In the genomic region with DNA sequence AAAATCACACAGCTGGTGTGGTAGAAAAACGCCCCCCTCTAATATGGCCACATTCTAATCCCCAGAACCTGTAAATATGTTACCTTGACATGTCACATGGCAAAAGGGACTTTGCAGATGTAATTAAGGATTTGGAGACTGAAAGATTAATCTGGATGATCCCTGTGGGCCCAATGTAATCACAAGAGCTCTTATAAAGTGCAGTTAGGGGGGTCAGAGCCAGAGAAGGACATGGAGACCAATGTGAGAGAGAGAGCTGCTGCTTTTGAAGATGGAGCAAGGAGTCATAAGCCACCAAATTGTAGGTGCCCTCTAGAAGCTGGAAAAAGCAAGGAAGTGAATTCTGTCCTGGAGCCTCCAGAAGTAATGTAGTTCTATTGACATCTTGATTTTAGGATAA, we compare ENCODE assay signal across 31 cellular contexts.
"Had no signal": no experiment of that assay in that cellular context is flagged by ENCODE, and none has a peak within 500 bp of the region (broad histone marks: within the 10 kb centered on the region; RNA-seq: fewer than 3 reads in every experiment).

No MANE protein-coding gene starts in this region.

- H3K27ac Mint-ChIP-seq: activated CD4-positive, alpha-beta memory T cell treated with anti-CD3 and anti-CD28 coated beads, Interleukin-2, amount 10 ng/mL, durations not matched to agents 7 days and 5 days; activated CD4-positive, alpha-beta T cell treated with anti-CD3 and anti-CD28 coated beads for 36 hours; activated CD4-positive, alpha-beta T cell treated with anti-CD3 and anti-CD28 coated beads, Interleukin-2, amount 10 ng/mL, durations not matched to agents 24 days and 14 days; activated naive CD4-positive, alpha-beta T cell treated with anti-CD3 and anti-CD28 coated beads, Interleukin-2, amount 10 ng/mL, durations not matched to agents 7 days and 5 days; activated naive CD4-positive, alpha-beta T cell treated with anti-CD3 and anti-CD28 coated beads, Interleukin-2, amount 50 U/mL, for 72 hours; activated naive CD8-positive, alpha-beta T cell treated with anti-CD3 and anti-CD28 coated beads, Interleukin-2, amount 10 ng/mL, durations not matched to agents 7 days and 5 days; activated T-cell treated with anti-CD3 and anti-CD28 coated beads, Interleukin-2, amount 50 U/mL, for 24 hours; activated T-cell treated with anti-CD3 and anti-CD28 coated beads, Interleukin-2, amount 50 U/mL, for 72 hours; brain; dendritic cell treated with granulocyte-macrophage colony-stimulating factor and Interleukin-4, amounts not matched to agents 40 ng/mL and 50 ng/mL, for 4 days; endodermal cell; T-helper 17 cell had no signal

- H3K4me1 Mint-ChIP-seq: activated CD4-positive, alpha-beta memory T cell treated with anti-CD3 and anti-CD28 coated beads, Interleukin-2, amount 10 ng/mL, durations not matched to agents 7 days and 5 days; activated naive CD4-positive, alpha-beta T cell treated with anti-CD3 and anti-CD28 coated beads, Interleukin-2, amount 10 ng/mL, durations not matched to agents 7 days and 5 days; T-helper 17 cell had no signal

- DNase-seq: activated CD4-positive, alpha-beta memory T cell treated with anti-CD3 and anti-CD28 coated beads, Interleukin-2, amount 10 ng/mL, durations not matched to agents 7 days and 5 days; activated CD4-positive, alpha-beta T cell treated with anti-CD3 and anti-CD28 coated beads for 36 hours; activated CD4-positive, alpha-beta T cell treated with anti-CD3 and anti-CD28 coated beads, Interleukin-2, amount 10 ng/mL, durations not matched to agents 24 days and 14 days; activated CD4-positive, CD25-positive, alpha-beta regulatory T cell; activated CD4-positive, CD25-positive, alpha-beta regulatory T cell treated with anti-CD3 and anti-CD28 coated beads, Interleukin-2, amount 50 U/mL, for 72 hours; activated CD8-positive, alpha-beta memory T cell treated with anti-CD3 and anti-CD28 coated beads, Interleukin-2, amount 50 U/mL, for 48 hours; activated gamma-delta T cell; activated naive CD4-positive, alpha-beta T cell; activated naive CD4-positive, alpha-beta T cell treated with anti-CD3 and anti-CD28 coated beads, Interleukin-2, amount 10 ng/mL, durations not matched to agents 7 days and 5 days; activated naive CD8-positive, alpha-beta T cell treated with anti-CD3 and anti-CD28 coated beads, Interleukin-2, amount 10 ng/mL, durations not matched to agents 7 days and 5 days; activated T-cell treated with anti-CD3 and anti-CD28 coated beads for 4 hours; activated T-cell treated with anti-CD3 and anti-CD28 coated beads, Interleukin-2, amount 50 U/mL, for 24 hours; activated T-cell treated with anti-CD3 and anti-CD28 coated beads, Interleukin-2, amount 50 U/mL, for 72 hours; central memory CD4-positive, alpha-beta T cell; cerebellar nuclear complex; dorsolateral prefrontal cortex; effector memory CD4-positive, alpha-beta T cell; endodermal cell; foreskin keratinocyte; gastrocnemius medialis; glutamatergic neuron; heart left ventricle; hypothalamus; T-helper 17 cell had no signal

- H3K27me3 Mint-ChIP-seq: activated CD4-positive, alpha-beta T cell treated with anti-CD3 and anti-CD28 coated beads for 36 hours; activated T-cell treated with anti-CD3 and anti-CD28 coated beads, Interleukin-2, amount 50 U/mL, for 24 hours; brain; dendritic cell treated with granulocyte-macrophage colony-stimulating factor and Interleukin-4, amounts not matched to agents 40 ng/mL and 50 ng/mL, for 4 days had no signal

- H3K27me3 ChIP-seq: ascending aorta, breast epithelium, cardiac muscle cell, dorsolateral prefrontal cortex, foreskin keratinocyte, gastrocnemius medialis had no signal

- H3K9me3 Mint-ChIP-seq: activated CD4-positive, alpha-beta memory T cell treated with anti-CD3 and anti-CD28 coated beads, Interleukin-2, amount 10 ng/mL, durations not matched to agents 7 days and 5 days; activated CD4-positive, alpha-beta T cell treated with anti-CD3 and anti-CD28 coated beads, Interleukin-2, amount 10 ng/mL, durations not matched to agents 24 days and 14 days; activated naive CD4-positive, alpha-beta T cell treated with anti-CD3 and anti-CD28 coated beads, Interleukin-2, amount 10 ng/mL, durations not matched to agents 7 days and 5 days; activated naive CD4-positive, alpha-beta T cell treated with anti-CD3 and anti-CD28 coated beads, Interleukin-2, amount 50 U/mL, for 72 hours; activated naive CD8-positive, alpha-beta T cell treated with anti-CD3 and anti-CD28 coated beads, Interleukin-2, amount 10 ng/mL, durations not matched to agents 7 days and 5 days; activated T-cell treated with anti-CD3 and anti-CD28 coated beads, Interleukin-2, amount 50 U/mL, for 24 hours; activated T-cell treated with anti-CD3 and anti-CD28 coated beads, Interleukin-2, amount 50 U/mL, for 72 hours; brain; dendritic cell treated with granulocyte-macrophage colony-stimulating factor and Interleukin-4, amounts not matched to agents 40 ng/mL and 50 ng/mL, for 4 days; endodermal cell had no signal

- H3K4me3 Mint-ChIP-seq: activated CD4-positive, alpha-beta memory T cell treated with anti-CD3 and anti-CD28 coated beads, Interleukin-2, amount 10 ng/mL, durations not matched to agents 7 days and 5 days; activated CD4-positive, alpha-beta T cell treated with anti-CD3 and anti-CD28 coated beads for 36 hours; activated CD4-positive, alpha-beta T cell treated with anti-CD3 and anti-CD28 coated beads, Interleukin-2, amount 10 ng/mL, durations not matched to agents 24 days and 14 days; activated naive CD4-positive, alpha-beta T cell treated with anti-CD3 and anti-CD28 coated beads, Interleukin-2, amount 10 ng/mL, durations not matched to agents 7 days and 5 days; activated naive CD8-positive, alpha-beta T cell treated with anti-CD3 and anti-CD28 coated beads, Interleukin-2, amount 10 ng/mL, durations not matched to agents 7 days and 5 days; activated T-cell treated with anti-CD3 and anti-CD28 coated beads, Interleukin-2, amount 50 U/mL, for 24 hours; activated T-cell treated with anti-CD3 and anti-CD28 coated beads, Interleukin-2, amount 50 U/mL, for 72 hours; brain; dendritic cell treated with granulocyte-macrophage colony-stimulating factor and Interleukin-4, amounts not matched to agents 40 ng/mL and 50 ng/mL, for 4 days; endodermal cell; T-helper 17 cell had no signal

- H3K36me3 Mint-ChIP-seq: activated naive CD4-positive, alpha-beta T cell treated with anti-CD3 and anti-CD28 coated beads, Interleukin-2, amount 10 ng/mL, durations not matched to agents 7 days and 5 days; activated naive CD4-positive, alpha-beta T cell treated with anti-CD3 and anti-CD28 coated beads, Interleukin-2, amount 50 U/mL, for 72 hours; activated naive CD8-positive, alpha-beta T cell treated with anti-CD3 and anti-CD28 coated beads, Interleukin-2, amount 10 ng/mL, durations not matched to agents 7 days and 5 days; brain had no signal

- H3K27ac ChIP-seq: ascending aorta, breast epithelium, cardiac muscle cell, coronary artery, foreskin keratinocyte, gastrocnemius medialis, heart left ventricle had no signal

- H3K36me3 ChIP-seq: ascending aorta, breast epithelium, cardiac muscle cell, gastrocnemius medialis, heart left ventricle had no signal

- H3K4me1 ChIP-seq: ascending aorta, breast epithelium, foreskin keratinocyte, gastrocnemius medialis had no signal

- H3K4me3 ChIP-seq: ascending aorta, breast epithelium, cardiac muscle cell, coronary artery, dorsolateral prefrontal cortex, gastrocnemius medialis, heart left ventricle had no signal

- H3K9me3 ChIP-seq: ascending aorta, breast epithelium, gastrocnemius medialis, heart left ventricle had no signal
